In genomic region chr4:145614235-145614615, GRCh38 we compare ENCODE assay signal across 23 cellular contexts.
"Had no signal": no experiment of that assay in that cellular context is flagged by ENCODE, and none has a peak within 500 bp of the region (broad histone marks: within the 10 kb centered on the region; RNA-seq: fewer than 3 reads in every experiment).

No MANE protein-coding gene starts in this region.

- H3K4me3 ChIP-seq: adrenal gland, SJSA1 had no signal

- H3K9me3 Mint-ChIP-seq: activated B cell treated with CpG ODN at 0.5 μM for 24 hours; activated CD4-positive, alpha-beta memory T cell treated with anti-CD3 and anti-CD28 coated beads for 36 hours; activated CD4-positive, alpha-beta T cell treated with anti-CD3 and anti-CD28 coated beads, Interleukin-2, amount 10 ng/mL, durations not matched to agents 7 days and 5 days; activated naive CD4-positive, alpha-beta T cell treated with anti-CD3 and anti-CD28 coated beads for 36 hours; activated T-cell treated with anti-CD3 and anti-CD28 coated beads, Interleukin-2, amount 50 U/mL, for 4 hours had no signal

- ATAC-seq: PC-3, T-helper 17 cell had no signal

- H3K9me3 ChIP-seq: adrenal gland, SJSA1 had no signal

- H3K36me3 Mint-ChIP-seq: activated naive CD8-positive, alpha-beta T cell had no signal

- H3K27ac Mint-ChIP-seq: activated B cell treated with CpG ODN at 0.5 μM for 24 hours; activated CD4-positive, alpha-beta memory T cell treated with anti-CD3 and anti-CD28 coated beads for 36 hours; activated CD4-positive, alpha-beta T cell treated with anti-CD3 and anti-CD28 coated beads, Interleukin-2, amount 10 ng/mL, durations not matched to agents 7 days and 5 days; activated naive CD4-positive, alpha-beta T cell treated with anti-CD3 and anti-CD28 coated beads for 36 hours; activated naive CD8-positive, alpha-beta T cell; T-helper 17 cell had no signal

- H3K36me3 ChIP-seq: adrenal gland, SJSA1 had no signal

- H3K27ac ChIP-seq: adrenal gland, SJSA1 had no signal

- DNase-seq: activated B cell treated with CpG ODN at 0.5 μM for 24 hours; activated CD4-positive, alpha-beta memory T cell treated with anti-CD3 and anti-CD28 coated beads for 36 hours; activated CD4-positive, alpha-beta T cell treated with anti-CD3 and anti-CD28 coated beads for 1 hour; activated CD4-positive, alpha-beta T cell treated with anti-CD3 and anti-CD28 coated beads, Interleukin-2, amount 10 ng/mL, durations not matched to agents 7 days and 5 days; activated CD8-positive, alpha-beta memory T cell treated with anti-CD3 and anti-CD28 coated beads for 24 hours; activated gamma-delta T cell; activated naive CD4-positive, alpha-beta T cell treated with anti-CD3 and anti-CD28 coated beads for 36 hours; activated T-cell treated with anti-CD3 and anti-CD28 coated beads, Interleukin-2, amount 50 U/mL, for 4 hours; adrenal gland; anterior cingulate cortex; KG1; NCI-H1048; NCI-H146; NCI-H187 treated with DMSO at 0.1 percent for 48 hours; NCI-H2081 treated with DMSO at 0.1 percent for 48 hours; NCI-H446; NCI-H524; PC-3; SHP77; T-helper 17 cell; T-helper 9 cell had no signal

- H3K27me3 Mint-ChIP-seq: activated CD4-positive, alpha-beta memory T cell treated with anti-CD3 and anti-CD28 coated beads for 36 hours; activated naive CD8-positive, alpha-beta T cell; T-helper 17 cell had no signal

- H3K27me3 ChIP-seq: adrenal gland had no signal

- H3K4me3 Mint-ChIP-seq: activated B cell treated with CpG ODN at 0.5 μM for 24 hours; activated CD4-positive, alpha-beta memory T cell treated with anti-CD3 and anti-CD28 coated beads for 36 hours; activated CD4-positive, alpha-beta T cell treated with anti-CD3 and anti-CD28 coated beads, Interleukin-2, amount 10 ng/mL, durations not matched to agents 7 days and 5 days; activated naive CD4-positive, alpha-beta T cell treated with anti-CD3 and anti-CD28 coated beads for 36 hours; activated naive CD8-positive, alpha-beta T cell; activated T-cell treated with anti-CD3 and anti-CD28 coated beads, Interleukin-2, amount 50 U/mL, for 4 hours; T-helper 17 cell had no signal
